Comparison of ENCODE assay signal across 2 cellular contexts in genomic region chr19:3653865-3654513, GRCh38.
TF ChIP-seq lines count a peak whose summit lies in the region.

No MANE protein-coding gene starts in this region.

TF ChIP-seq in HepG2, 621 proteins besides CTCF, POLR2A, EP300 and RAD21:
- TF ChIP-seq, protein P1, sequence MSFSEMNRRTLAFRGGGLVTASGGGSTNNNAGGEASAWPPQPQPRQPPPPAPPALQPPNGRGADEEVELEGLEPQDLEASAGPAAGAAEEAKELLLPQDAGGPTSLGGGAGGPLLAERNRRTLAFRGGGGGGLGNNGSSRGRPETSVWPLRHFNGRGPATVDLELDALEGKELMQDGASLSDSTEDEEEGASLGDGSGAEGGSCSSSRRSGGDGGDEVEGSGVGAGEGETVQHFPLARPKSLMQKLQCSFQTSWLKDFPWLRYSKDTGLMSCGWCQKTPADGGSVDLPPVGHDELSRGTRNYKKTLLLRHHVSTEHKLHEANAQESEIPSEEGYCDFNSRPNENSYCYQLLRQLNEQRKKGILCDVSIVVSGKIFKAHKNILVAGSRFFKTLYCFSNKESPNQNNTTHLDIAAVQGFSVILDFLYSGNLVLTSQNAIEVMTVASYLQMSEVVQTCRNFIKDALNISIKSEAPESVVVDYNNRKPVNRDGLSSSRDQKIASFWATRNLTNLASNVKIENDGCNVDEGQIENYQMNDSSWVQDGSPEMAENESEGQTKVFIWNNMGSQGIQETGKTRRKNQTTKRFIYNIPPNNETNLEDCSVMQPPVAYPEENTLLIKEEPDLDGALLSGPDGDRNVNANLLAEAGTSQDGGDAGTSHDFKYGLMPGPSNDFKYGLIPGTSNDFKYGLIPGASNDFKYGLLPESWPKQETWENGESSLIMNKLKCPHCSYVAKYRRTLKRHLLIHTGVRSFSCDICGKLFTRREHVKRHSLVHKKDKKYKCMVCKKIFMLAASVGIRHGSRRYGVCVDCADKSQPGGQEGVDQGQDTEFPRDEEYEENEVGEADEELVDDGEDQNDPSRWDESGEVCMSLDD (CRISPR knock-in tag; IDR thresholded peaks at IDR 0.05; ENCODE audit: borderline replicate concordance): no peak
- TF ChIP-seq TARDBP (CRISPR knock-in tag; IDR thresholded peaks at IDR 0.05) (no peak), STAG1 (CRISPR knock-in tag; IDR thresholded peaks at IDR 0.05) (peak; percentile 31; the same call in 1 of the 2 replicates)
- TF ChIP-seq, protein P2, sequence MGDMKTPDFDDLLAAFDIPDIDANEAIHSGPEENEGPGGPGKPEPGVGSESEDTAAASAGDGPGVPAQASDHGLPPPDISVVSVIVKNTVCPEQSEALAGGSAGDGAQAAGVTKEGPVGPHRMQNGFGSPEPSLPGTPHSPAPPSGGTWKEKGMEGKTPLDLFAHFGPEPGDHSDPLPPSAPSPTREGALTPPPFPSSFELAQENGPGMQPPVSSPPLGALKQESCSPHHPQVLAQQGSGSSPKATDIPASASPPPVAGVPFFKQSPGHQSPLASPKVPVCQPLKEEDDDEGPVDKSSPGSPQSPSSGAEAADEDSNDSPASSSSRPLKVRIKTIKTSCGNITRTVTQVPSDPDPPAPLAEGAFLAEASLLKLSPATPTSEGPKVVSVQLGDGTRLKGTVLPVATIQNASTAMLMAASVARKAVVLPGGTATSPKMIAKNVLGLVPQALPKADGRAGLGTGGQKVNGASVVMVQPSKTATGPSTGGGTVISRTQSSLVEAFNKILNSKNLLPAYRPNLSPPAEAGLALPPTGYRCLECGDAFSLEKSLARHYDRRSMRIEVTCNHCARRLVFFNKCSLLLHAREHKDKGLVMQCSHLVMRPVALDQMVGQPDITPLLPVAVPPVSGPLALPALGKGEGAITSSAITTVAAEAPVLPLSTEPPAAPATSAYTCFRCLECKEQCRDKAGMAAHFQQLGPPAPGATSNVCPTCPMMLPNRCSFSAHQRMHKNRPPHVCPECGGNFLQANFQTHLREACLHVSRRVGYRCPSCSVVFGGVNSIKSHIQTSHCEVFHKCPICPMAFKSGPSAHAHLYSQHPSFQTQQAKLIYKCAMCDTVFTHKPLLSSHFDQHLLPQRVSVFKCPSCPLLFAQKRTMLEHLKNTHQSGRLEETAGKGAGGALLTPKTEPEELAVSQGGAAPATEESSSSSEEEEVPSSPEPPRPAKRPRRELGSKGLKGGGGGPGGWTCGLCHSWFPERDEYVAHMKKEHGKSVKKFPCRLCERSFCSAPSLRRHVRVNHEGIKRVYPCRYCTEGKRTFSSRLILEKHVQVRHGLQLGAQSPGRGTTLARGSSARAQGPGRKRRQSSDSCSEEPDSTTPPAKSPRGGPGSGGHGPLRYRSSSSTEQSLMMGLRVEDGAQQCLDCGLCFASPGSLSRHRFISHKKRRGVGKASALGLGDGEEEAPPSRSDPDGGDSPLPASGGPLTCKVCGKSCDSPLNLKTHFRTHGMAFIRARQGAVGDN (CRISPR knock-in tag; IDR thresholded peaks at IDR 0.05): 0 out of 2 replicates have a peak, but pooled peaks have one; percentile 10
- TF ChIP-seq, protein P3, sequence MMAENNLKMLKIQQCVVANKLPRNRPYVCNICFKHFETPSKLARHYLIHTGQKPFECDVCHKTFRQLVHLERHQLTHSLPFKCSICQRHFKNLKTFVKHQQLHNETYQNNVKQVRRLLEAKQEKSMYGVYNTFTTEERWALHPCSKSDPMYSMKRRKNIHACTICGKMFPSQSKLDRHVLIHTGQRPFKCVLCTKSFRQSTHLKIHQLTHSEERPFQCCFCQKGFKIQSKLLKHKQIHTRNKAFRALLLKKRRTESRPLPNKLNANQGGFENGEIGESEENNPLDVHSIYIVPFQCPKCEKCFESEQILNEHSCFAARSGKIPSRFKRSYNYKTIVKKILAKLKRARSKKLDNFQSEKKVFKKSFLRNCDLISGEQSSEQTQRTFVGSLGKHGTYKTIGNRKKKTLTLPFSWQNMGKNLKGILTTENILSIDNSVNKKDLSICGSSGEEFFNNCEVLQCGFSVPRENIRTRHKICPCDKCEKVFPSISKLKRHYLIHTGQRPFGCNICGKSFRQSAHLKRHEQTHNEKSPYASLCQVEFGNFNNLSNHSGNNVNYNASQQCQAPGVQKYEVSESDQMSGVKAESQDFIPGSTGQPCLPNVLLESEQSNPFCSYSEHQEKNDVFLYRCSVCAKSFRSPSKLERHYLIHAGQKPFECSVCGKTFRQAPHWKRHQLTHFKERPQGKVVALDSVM (CRISPR knock-in tag; IDR thresholded peaks at IDR 0.05): peak; percentile 68; the same call in 1 of the 2 replicates

TF ChIP-seq in Ishikawa, 13 proteins besides CTCF, POLR2A, EP300 and RAD21:
- TF ChIP-seq TEAD4 (IDR thresholded peaks at IDR 0.05): no peak
- TF ChIP-seq YY1 (IDR thresholded peaks at IDR 0.05; ENCODE audit: low read depth): no peak
- TF ChIP-seq CREB1 (IDR thresholded peaks at IDR 0.05; ENCODE audit: low read depth): no peak
- no peak for TF ChIP-seq TCF12 (IDR thresholded peaks at IDR 0.05; ENCODE audit: low read depth)
- TF ChIP-seq, protein P4, sequence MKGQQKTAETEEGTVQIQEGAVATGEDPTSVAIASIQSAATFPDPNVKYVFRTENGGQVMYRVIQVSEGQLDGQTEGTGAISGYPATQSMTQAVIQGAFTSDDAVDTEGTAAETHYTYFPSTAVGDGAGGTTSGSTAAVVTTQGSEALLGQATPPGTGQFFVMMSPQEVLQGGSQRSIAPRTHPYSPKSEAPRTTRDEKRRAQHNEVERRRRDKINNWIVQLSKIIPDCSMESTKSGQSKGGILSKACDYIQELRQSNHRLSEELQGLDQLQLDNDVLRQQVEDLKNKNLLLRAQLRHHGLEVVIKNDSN (IDR thresholded peaks at IDR 0.05): no peak
- no peak for TF ChIP-seq FOXM1 (IDR thresholded peaks at IDR 0.05; ENCODE audit: borderline replicate concordance, low read depth)
- TF ChIP-seq REST (IDR thresholded peaks at IDR 0.05; ENCODE audit: low read depth): no peak
- TF ChIP-seq NFIC (IDR thresholded peaks at IDR 0.05): no peak
- TF ChIP-seq EGR1 (IDR thresholded peaks at IDR 0.05): no peak
- no peak for TF ChIP-seq CEBPB (IDR thresholded peaks at IDR 0.05)
- TF ChIP-seq, protein P5, sequence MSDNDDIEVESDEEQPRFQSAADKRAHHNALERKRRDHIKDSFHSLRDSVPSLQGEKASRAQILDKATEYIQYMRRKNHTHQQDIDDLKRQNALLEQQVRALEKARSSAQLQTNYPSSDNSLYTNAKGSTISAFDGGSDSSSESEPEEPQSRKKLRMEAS (IDR thresholded peaks at IDR 0.05): no peak
- no peak for TF ChIP-seq TAF1 (IDR thresholded peaks at IDR 0.05; ENCODE audit: low read depth)
- no peak for TF ChIP-seq ZBTB7A (IDR thresholded peaks at IDR 0.05; ENCODE audit: low read depth)
